ENCODE assay signal across 10 cellular contexts in the genomic region with DNA sequence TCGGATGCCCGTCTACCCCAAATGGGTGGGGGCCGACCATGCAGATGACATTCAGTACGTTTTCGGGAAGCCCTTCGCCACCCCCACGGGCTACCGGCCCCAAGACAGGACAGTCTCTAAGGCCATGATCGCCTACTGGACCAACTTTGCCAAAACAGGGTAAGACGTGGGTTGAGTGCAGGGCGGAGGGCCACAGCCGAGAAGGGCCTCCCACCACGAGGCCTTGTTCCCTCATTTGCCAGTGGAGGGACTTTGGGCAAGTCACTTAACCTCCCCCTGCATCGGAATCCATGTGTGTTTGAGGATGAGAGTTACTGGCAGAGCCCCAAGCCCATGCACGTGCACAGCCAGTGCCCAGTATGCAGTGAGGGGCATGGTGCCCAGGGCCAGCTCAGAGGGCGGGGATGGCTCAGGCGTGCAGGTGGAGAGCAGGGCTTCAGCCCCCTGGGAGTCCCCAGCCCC. TPM values are rescaled to one million over a fixed set of nuclear protein-coding genes. Genes with fewer than 3 reads are reported as not detected.
A peak's percentile ranks its signal among the peaks of the same experiment; 100 is the strongest.
DNase-seq lines count a peak whose midpoint lies in the region; ATAC-seq, FAIRE-seq and TF ChIP-seq lines count a peak whose summit lies in the region.
"Not testable (repeated sequence)": the region's sequence is repeated elsewhere in the genome, so short reads cannot be mapped to it uniquely, and the experiment has no call there.
"Had no signal": no experiment of that assay in that cellular context is flagged by ENCODE, and none has a peak within 500 bp of the region (broad histone marks: within the 10 kb centered on the region; RNA-seq: fewer than 3 reads in every experiment).

No MANE protein-coding gene starts in this region.

- H3K4me3 ChIP-seq in body of pancreas; endodermal cell (ENCODE audit: low read length); kidney (ENCODE audit: low read length in 2 of 2); spleen: not testable (repeated sequence)

- peak; percentile 9 for ATAC-seq in activated CD4-positive, alpha-beta T cell treated with anti-CD3 and anti-CD28 coated beads for 36 hours
- peak; percentile 12 for ATAC-seq in body of pancreas
- peak; percentile 45 for ATAC-seq in stimulated activated naive CD8-positive, alpha-beta T cell treated with anti-CD3 and anti-CD28 coated beads, Interleukin-15, amount 100 ng/mL, for 72 hours

- H3K27me3 Mint-ChIP-seq in activated CD4-positive, alpha-beta T cell treated with anti-CD3 and anti-CD28 coated beads for 36 hours; endodermal cell (ENCODE audit: insufficient read depth); stimulated activated naive CD8-positive, alpha-beta T cell treated with anti-CD3 and anti-CD28 coated beads, Interleukin-15, amount 100 ng/mL, for 72 hours: not testable (repeated sequence)
- peaks cover 13% of the 10 kb centered on the region for H3K27me3 Mint-ChIP-seq in nephron progenitor cell (ENCODE audit: low read depth, poor library complexity)

- WGBS in body of pancreas, 2 donors = 44 to 50% methylated on average over 7 to 17 of the region's 17 CpGs
- 94 to 95% methylated on average over 14 to 17 of the region's 17 CpGs for WGBS in endodermal cell (ENCODE audit: insufficient coverage in 1 of 2, insufficient read length in 1 of 2), 2 experiments
- WGBS in spleen, 5 donors = 89 to 95% (median 93%) methylated on average over 17 of the region's 17 CpGs

- CTCF ChIA-PET in activated CD4-positive, alpha-beta T cell treated with anti-CD3 and anti-CD28 coated beads for 36 hours (lab: Charles Lee) = not testable (repeated sequence)

- intact Hi-C loops in activated CD4-positive, alpha-beta T cell treated with anti-CD3 and anti-CD28 coated beads for 36 hours (cut with DNase I, micrococcal nuclease); body of pancreas (cut with DNase I); kidney (cut with DNase I); spleen (cut with DNase I; ENCODE audit: low total_unique reads): not testable (repeated sequence)

- H3K9ac ChIP-seq in endodermal cell (ENCODE audit: extremely low read depth, low read length, poor library complexity, severe bottlenecking); kidney (ENCODE audit: low read length in 2 of 2): not testable (repeated sequence)

- FAIRE-seq in GM12892 (lab: Jason Lieb, UNC) = peak; percentile 14
- not testable (repeated sequence) for FAIRE-seq in kidney (lab: Jason Lieb, UNC)

- TF ChIP-seq CTCF in body of pancreas (IDR thresholded peaks at IDR 0.05); endodermal cell (conservative IDR thresholded peaks at IDR 0.05); kidney (IDR thresholded peaks at IDR 0.05; ENCODE audit: borderline replicate concordance, extremely low read depth, insufficient read depth); nephron progenitor cell (IDR thresholded peaks at IDR 0.05); spleen (IDR thresholded peaks at IDR 0.05 in 8 of 11, conservative IDR thresholded peaks at IDR 0.05 in 3 of 11): not testable (repeated sequence)

- H3K4me3 Mint-ChIP-seq in activated CD4-positive, alpha-beta T cell treated with anti-CD3 and anti-CD28 coated beads for 36 hours; endodermal cell; nephron progenitor cell; stimulated activated naive CD8-positive, alpha-beta T cell treated with anti-CD3 and anti-CD28 coated beads, Interleukin-15, amount 100 ng/mL, for 72 hours: not testable (repeated sequence)

- peaks cover 18% of the 10 kb centered on the region for H3K4me1 ChIP-seq in body of pancreas
- not testable (repeated sequence) for H3K4me1 ChIP-seq in endodermal cell (ENCODE audit: control insufficient read depth, insufficient read depth, low read length); kidney (ENCODE audit: control insufficient read depth in 1 of 2, insufficient read depth in 1 of 2, low read depth in 1 of 2, low read length in 2 of 2); spleen

- not testable (repeated sequence) for H3K9me3 ChIP-seq in body of pancreas; endodermal cell (ENCODE audit: control insufficient read depth, low read length); kidney (ENCODE audit: control insufficient read depth in 1 of 2, low read length in 2 of 2); spleen

- not testable (repeated sequence) for H3K27me3 ChIP-seq in body of pancreas; endodermal cell (ENCODE audit: control insufficient read depth, insufficient read depth, low read length, poor library complexity, severe bottlenecking); spleen (replicated peaks in 1 of 7)

- not testable (repeated sequence) for TF ChIP-seq POLR2A in GM12892 (IDR thresholded peaks at IDR 0.05; ENCODE audit: low read depth, low read length); spleen (IDR thresholded peaks at IDR 0.05)
- peak; percentile 18 to 72 (median 69) for TF ChIP-seq POLR2A in body of pancreas (IDR thresholded peaks at IDR 0.05)

- not testable (repeated sequence) for H3K36me3 Mint-ChIP-seq in activated CD4-positive, alpha-beta T cell treated with anti-CD3 and anti-CD28 coated beads for 36 hours (ENCODE audit: low read depth)
- peaks cover 11% of the 10 kb centered on the region for H3K36me3 Mint-ChIP-seq in endodermal cell (ENCODE audit: low read depth)
- H3K36me3 Mint-ChIP-seq in nephron progenitor cell (ENCODE audit: low read depth) = peaks cover 18% of the 10 kb centered on the region

- H3K27ac ChIP-seq in body of pancreas = peak overlapping the region in 3 of 4 donors; percentile 33 to 55 (median 52)
- not testable (repeated sequence) for H3K27ac ChIP-seq in endodermal cell (ENCODE audit: low read depth, low read length); kidney (ENCODE audit: low read depth in 2 of 2, low read length in 2 of 2); spleen

- POLR2A ChIA-PET in activated CD4-positive, alpha-beta T cell treated with anti-CD3 and anti-CD28 coated beads for 36 hours (lab: Charles Lee) = not testable (repeated sequence)

- not testable (repeated sequence) for H3K4me1 Mint-ChIP-seq in activated CD4-positive, alpha-beta T cell treated with anti-CD3 and anti-CD28 coated beads for 36 hours; endodermal cell; nephron progenitor cell; stimulated activated naive CD8-positive, alpha-beta T cell treated with anti-CD3 and anti-CD28 coated beads, Interleukin-15, amount 100 ng/mL, for 72 hours

- H3K27ac Mint-ChIP-seq in activated CD4-positive, alpha-beta T cell treated with anti-CD3 and anti-CD28 coated beads for 36 hours; endodermal cell; stimulated activated naive CD8-positive, alpha-beta T cell treated with anti-CD3 and anti-CD28 coated beads, Interleukin-15, amount 100 ng/mL, for 72 hours: not testable (repeated sequence)
- peak overlapping the region; percentile 54 for H3K27ac Mint-ChIP-seq in nephron progenitor cell

- not testable (repeated sequence) for DNase-seq in GM12892 (ENCODE audit: insufficient read length); activated CD4-positive, alpha-beta T cell treated with anti-CD3 and anti-CD28 coated beads for 36 hours; nephron progenitor cell; stimulated activated naive CD8-positive, alpha-beta T cell treated with anti-CD3 and anti-CD28 coated beads, Interleukin-15, amount 100 ng/mL, for 72 hours
- DNase-seq in body of pancreas (peak; percentile 69 to 79 (median 72)), endodermal cell (peak; percentile 36), kidney (peak; percentile 41), spleen (peak; percentile 51)

- H3K9me3 Mint-ChIP-seq in activated CD4-positive, alpha-beta T cell treated with anti-CD3 and anti-CD28 coated beads for 36 hours (ENCODE audit: low read depth); endodermal cell; nephron progenitor cell; stimulated activated naive CD8-positive, alpha-beta T cell treated with anti-CD3 and anti-CD28 coated beads, Interleukin-15, amount 100 ng/mL, for 72 hours: not testable (repeated sequence)

- not testable (repeated sequence) for H3K36me3 ChIP-seq in body of pancreas (replicated peaks in 1 of 2; ENCODE audit: insufficient read depth in 1 of 2, low read depth in 2 of 2); endodermal cell (ENCODE audit: control insufficient read depth, insufficient read depth, low read length); kidney (ENCODE audit: control insufficient read depth in 1 of 2, insufficient read depth in 2 of 2, low read length in 2 of 2); spleen

RNA-seq across cellular contexts. Expression of a gene that starts 8.8 kb away (rescaled TPM):
- 0.17 TPM for polyA plus RNA-seq in GM12892 (2012; ENCODE audit: missing spikeins)
- total RNA-seq in activated CD4-positive, alpha-beta T cell treated with anti-CD3 and anti-CD28 coated beads for 36 hours = 1 to 10 TPM in 1 of 2 experiments, under 1 TPM in 1; 0.98 to 1.2 TPM
- total RNA-seq in body of pancreas = 1,000 to 10,000 TPM; 8,438 to 9,209 TPM
- total RNA-seq in endodermal cell = 1 to 10 TPM; 1.7 to 3.3 TPM
- polyA plus RNA-seq in endodermal cell (2013, experiment 1 of 2) = 2.8 TPM
- polyA plus RNA-seq in endodermal cell (2013, experiment 2 of 2) = 2.2 TPM
- total RNA-seq in kidney = 1.0 TPM
- polyA plus RNA-seq in kidney (ENCODE audit: insufficient read depth, low read depth, low replicate concordance) = 16.7 TPM
- total RNA-seq in spleen = 1 to 10 TPM in 3 of 7 donors, under 1 TPM in 2, not detected in 2; 0.58 to 5.3 (median 1.9) TPM
- polyA plus RNA-seq in spleen = under 1 TPM; 0.46 to 0.67 (median 0.55) TPM
- polyA plus RNA-seq: CD4-positive, CD25-positive, alpha-beta regulatory T cell; GM23248 had no signal

RNA-seq across cellular contexts. Expression of a gene that starts 39.7 kb away (rescaled TPM):
- 35.9 TPM for polyA plus RNA-seq in GM12892 (2012; ENCODE audit: missing spikeins)
- total RNA-seq in activated CD4-positive, alpha-beta T cell treated with anti-CD3 and anti-CD28 coated beads for 36 hours = 10 to 100 TPM; 81.3 to 84.5 TPM
- 10 to 100 TPM; 43.1 to 57.7 TPM for total RNA-seq in body of pancreas
- 10 to 100 TPM; 89.7 to 94.6 TPM for total RNA-seq in endodermal cell
- polyA plus RNA-seq in endodermal cell (2013, experiment 1 of 2) = 83.2 TPM
- 78.9 TPM for polyA plus RNA-seq in endodermal cell (2013, experiment 2 of 2)
- total RNA-seq in kidney = 47.7 TPM
- 38.0 TPM for polyA plus RNA-seq in kidney (ENCODE audit: insufficient read depth, low read depth, low replicate concordance)
- total RNA-seq in spleen = 10 to 100 TPM; 40.5 to 64.4 (median 47.6) TPM
- 10 to 100 TPM; 34.9 to 52.5 (median 44.4) TPM for polyA plus RNA-seq in spleen

RNA-seq across cellular contexts. Expression of a gene that starts 50.5 kb away (rescaled TPM):
- polyA plus RNA-seq in GM12892 (2012; ENCODE audit: missing spikeins) = 24.6 TPM
- total RNA-seq in activated CD4-positive, alpha-beta T cell treated with anti-CD3 and anti-CD28 coated beads for 36 hours = 10 to 100 TPM; 65.1 to 78.6 TPM
- total RNA-seq in body of pancreas (10 to 100 TPM; 27.8 to 64.6 TPM), endodermal cell (10 to 100 TPM; 28.0 to 30.7 TPM), kidney (43.3 TPM), spleen (10 to 100 TPM; 50.6 to 74.3 (median 60.3) TPM)
- polyA plus RNA-seq in endodermal cell (2013, experiment 1 of 2) = 79.9 TPM
- 71.6 TPM for polyA plus RNA-seq in endodermal cell (2013, experiment 2 of 2)
- polyA plus RNA-seq in kidney (ENCODE audit: insufficient read depth, low read depth, low replicate concordance) (13.0 TPM), spleen (10 to 100 TPM; 21.3 to 40.1 (median 27.2) TPM)

Comparison
In these comparisons a context has a peak if more than half of its experiments do, and no peak if none do; other contexts are left out.
1. RNA of a gene that starts 8.8 kb away (total RNA-seq): 8,438 to 9,209 TPM in body of pancreas; 1.7 to 3.3 TPM in endodermal cell, 0.98 to 1.2 TPM in activated CD4-positive, alpha-beta T cell treated with anti-CD3 and anti-CD28 coated beads for 36 hours, 1.0 TPM in kidney (single experiment) and 0.58 to 5.3 TPM in spleen; every median in the first group is over 1,000 times any median in the second.
2. Peak in every context shown above with its lines, with median percentiles within 50 percentile points of each other: ATAC-seq.